In the genomic region with DNA sequence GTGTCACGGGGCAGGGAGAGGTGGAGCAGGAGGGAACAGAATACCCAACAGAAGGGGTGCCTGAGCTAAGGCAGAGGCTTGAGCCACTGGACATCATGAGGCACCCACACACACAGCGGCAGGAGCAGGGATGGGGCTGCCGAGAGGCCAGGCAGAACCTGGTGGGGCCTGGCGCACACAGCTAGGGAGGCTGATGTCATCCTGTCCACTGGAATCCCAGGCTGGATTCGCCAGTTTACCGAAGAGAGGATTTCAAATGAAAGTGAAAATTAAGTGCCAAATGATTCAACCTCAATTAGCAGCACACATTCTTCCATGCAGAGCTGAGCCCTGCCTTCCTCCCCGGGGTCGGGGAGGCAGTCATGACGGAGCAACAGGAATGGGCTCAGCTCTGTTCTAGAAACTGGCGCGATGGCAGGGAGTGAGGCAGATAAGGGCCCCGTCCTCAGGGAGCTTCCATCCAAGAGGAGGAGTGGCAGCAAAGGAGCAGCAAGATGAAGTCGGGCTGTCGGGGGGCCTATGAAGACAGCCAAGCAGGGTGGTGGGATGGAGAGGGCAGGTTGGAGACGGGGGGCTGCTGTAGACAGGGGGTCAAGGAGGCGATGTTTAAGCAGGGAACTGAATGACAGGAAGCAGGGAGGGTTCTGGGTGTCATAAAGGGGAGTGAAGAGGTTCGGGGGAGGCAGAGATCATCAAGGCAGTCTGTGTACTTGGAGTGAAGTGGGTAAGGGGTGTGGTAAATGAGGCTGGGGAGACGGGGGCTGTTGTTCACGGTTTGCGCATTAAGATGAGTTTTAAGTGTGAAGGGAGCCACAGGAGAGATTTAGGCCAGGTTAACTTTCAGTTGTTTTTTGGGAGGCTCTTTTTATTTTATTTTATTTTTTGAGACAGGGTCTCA, we compare ENCODE assay signal across 1 cellular context.
TF ChIP-seq lines count a peak whose summit lies in the region.

No MANE protein-coding gene starts in this region.

TF ChIP-seq in IMR-90, 13 proteins besides CTCF, POLR2A, EP300 and RAD21:
- peak; percentile 24; the same call in 1 of the 2 replicates for TF ChIP-seq MAZ (IDR thresholded peaks at IDR 0.05; ENCODE audit: borderline replicate concordance, low read depth, low read length)
- TF ChIP-seq RFX5 (IDR thresholded peaks at IDR 0.05; ENCODE audit: low read depth, low read length): no peak
- TF ChIP-seq, protein P1, sequence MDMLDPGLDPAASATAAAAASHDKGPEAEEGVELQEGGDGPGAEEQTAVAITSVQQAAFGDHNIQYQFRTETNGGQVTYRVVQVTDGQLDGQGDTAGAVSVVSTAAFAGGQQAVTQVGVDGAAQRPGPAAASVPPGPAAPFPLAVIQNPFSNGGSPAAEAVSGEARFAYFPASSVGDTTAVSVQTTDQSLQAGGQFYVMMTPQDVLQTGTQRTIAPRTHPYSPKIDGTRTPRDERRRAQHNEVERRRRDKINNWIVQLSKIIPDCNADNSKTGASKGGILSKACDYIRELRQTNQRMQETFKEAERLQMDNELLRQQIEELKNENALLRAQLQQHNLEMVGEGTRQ (IDR thresholded peaks at IDR 0.05; ENCODE audit: low read depth, low read length): no peak
